In the genomic region with DNA sequence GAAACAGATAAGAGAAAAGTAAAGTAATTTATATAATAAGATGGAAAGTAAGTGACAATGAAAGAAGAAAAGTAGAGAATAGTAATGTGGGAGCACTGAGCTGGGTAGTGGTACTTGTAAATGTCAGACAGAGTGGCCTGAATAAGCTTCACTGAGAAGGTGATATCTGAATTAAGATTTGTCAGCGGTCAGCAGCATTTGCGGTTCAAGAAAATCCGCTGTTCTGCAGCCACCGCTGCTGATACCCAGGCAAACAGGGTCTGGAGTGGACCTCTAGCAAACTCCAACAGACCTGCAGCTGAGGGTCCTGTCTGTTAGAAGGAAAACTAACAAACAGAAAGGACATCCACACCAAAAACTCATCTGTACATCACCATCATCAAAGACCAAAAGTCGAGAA, we compare ENCODE assay signal across 1 cellular context. TPM values are rescaled to one million over a fixed set of nuclear protein-coding genes. Genes with fewer than 3 reads are reported as not detected.
"Had no signal": no experiment of that assay in that cellular context is flagged by ENCODE, and none has a peak within 500 bp of the region (broad histone marks: within the 10 kb centered on the region; RNA-seq: fewer than 3 reads in every experiment).

No MANE protein-coding gene starts in this region.

RNA-seq across cellular contexts. Expression of gene TTC39A, which starts 55.9 kb away (rescaled TPM):
- total RNA-seq: SJSA1 had no signal
